In genomic region chr6:14640631-14641030, GRCh38 we compare ENCODE assay signal across 21 cellular contexts.
A peak's percentile ranks its signal among the peaks of the same experiment; 100 is the strongest.
DNase-seq lines count a peak whose midpoint lies in the region; ATAC-seq and TF ChIP-seq lines count a peak whose summit lies in the region.
"Had no signal": no experiment of that assay in that cellular context is flagged by ENCODE, and none has a peak within 500 bp of the region (broad histone marks: within the 10 kb centered on the region; RNA-seq: fewer than 3 reads in every experiment).

No MANE protein-coding gene starts in this region.

- H3K79me2 ChIP-seq in GM23338 (replicated peaks; ENCODE audit: insufficient read depth), result no peaks in the 10 kb centered on the region
- H3K79me2 ChIP-seq in Loucy (ENCODE audit: insufficient read depth, low read length), result no peaks in the 10 kb centered on the region

- peaks cover 53% of the 10 kb centered on the region for H3K4me1 ChIP-seq in GM23338 (ENCODE audit: insufficient read depth)
- peaks cover 61% of the 10 kb centered on the region for H3K4me1 ChIP-seq in Loucy (ENCODE audit: insufficient read depth, low read length, poor library complexity, severe bottlenecking)
- peaks cover 45 to 46% of the 10 kb centered on the region in 2 donors for H3K4me1 ChIP-seq in gastrocnemius medialis
- H3K4me1 ChIP-seq: prostate gland had no signal

- peak overlapping the region; percentile 53 for H3K27ac Mint-ChIP-seq in GM23338
- peak overlapping the region; percentile 15 to 44 (median 19) for H3K27ac Mint-ChIP-seq in brain
- no peak overlapping the region for H3K27ac Mint-ChIP-seq in immature natural killer cell
- H3K27ac Mint-ChIP-seq: activated CD8-positive, alpha-beta T cell treated with anti-CD3 and anti-CD28 coated beads, Interleukin-2, amount 10 ng/mL, durations not matched to agents 7 days and 5 days; CD4-positive, alpha-beta T cell; HFFc6; T-cell had no signal

- H3K4me3 ChIP-seq in GM23338, result 0 out of 2 replicates have a peak overlapping the region, but pooled peaks have one; percentile 17
- no peak overlapping the region for H3K4me3 ChIP-seq in Loucy (ENCODE audit: low read length, poor library complexity, severe bottlenecking)
- no peak overlapping the region for H3K4me3 ChIP-seq in gastrocnemius medialis
- H3K4me3 ChIP-seq: adrenal gland, prostate gland had no signal

- no peaks in the 10 kb centered on the region for H3K9me3 Mint-ChIP-seq in GM23338
- peaks cover 0 to 10% (median 0%) of the 10 kb centered on the region in 5 experiments for H3K9me3 Mint-ChIP-seq in brain
- no peaks in the 10 kb centered on the region for H3K9me3 Mint-ChIP-seq in immature natural killer cell
- H3K9me3 Mint-ChIP-seq: CD4-positive, alpha-beta T cell; HFFc6; stimulated activated naive CD8-positive, alpha-beta T cell treated with anti-CD3 and anti-CD28 coated beads, Interleukin-15, amount 100 ng/mL, for 72 hours; T-cell had no signal

- no peak overlapping the region for H3K9ac ChIP-seq in Loucy (ENCODE audit: low read depth, low read length, poor library complexity, severe bottlenecking)

- H3K4me2 ChIP-seq in GM23338, result peak overlapping the region; percentile 67
- H3K4me2 ChIP-seq in Loucy (ENCODE audit: low read depth, low read length, poor library complexity, severe bottlenecking), result no peak overlapping the region

- H3K4me1 Mint-ChIP-seq in GM23338 (peaks cover 51% of the 10 kb centered on the region), brain (peaks cover 53% of the 10 kb centered on the region), immature natural killer cell (peaks cover 28 to 33% of the 10 kb centered on the region in 2 donors)

- DNase-seq in GM23338 (ENCODE audit: low spot score), result peak; percentile 58
- no peak for DNase-seq in gastrocnemius medialis
- DNase-seq in immature natural killer cell, result no peak
- no peak for DNase-seq in dermis blood vessel endothelial cell
- DNase-seq in activated CD4-positive, alpha-beta T cell treated with anti-CD3 and anti-CD28 coated beads for 48 hours, result no peak
- DNase-seq: activated CD4-positive, CD25-positive, alpha-beta regulatory T cell treated with anti-CD3 and anti-CD28 coated beads, Interleukin-2, amount 50 U/mL, for 72 hours; activated CD8-positive, alpha-beta T cell treated with anti-CD3 and anti-CD28 coated beads, Interleukin-2, amount 10 ng/mL, durations not matched to agents 7 days and 5 days; activated naive CD4-positive, alpha-beta T cell; adrenal gland; CD4-positive, alpha-beta T cell; effector CD4-positive, alpha-beta T cell; EL; HFFc6; NCI-H1092; NCI-H1694 treated with DMSO at 0.1 percent for 48 hours; stimulated activated naive CD8-positive, alpha-beta T cell treated with anti-CD3 and anti-CD28 coated beads, Interleukin-15, amount 100 ng/mL, for 72 hours; T-cell had no signal

- peak overlapping the region; percentile 24 for H3K4me3 Mint-ChIP-seq in GM23338
- peak overlapping the region in 3 of 5 experiments; percentile 1 to 10 (median 2) for H3K4me3 Mint-ChIP-seq in brain
- no peak overlapping the region for H3K4me3 Mint-ChIP-seq in immature natural killer cell
- H3K4me3 Mint-ChIP-seq: activated CD8-positive, alpha-beta T cell treated with anti-CD3 and anti-CD28 coated beads, Interleukin-2, amount 10 ng/mL, durations not matched to agents 7 days and 5 days; CD4-positive, alpha-beta T cell; HFFc6; stimulated activated naive CD8-positive, alpha-beta T cell treated with anti-CD3 and anti-CD28 coated beads, Interleukin-15, amount 100 ng/mL, for 72 hours; T-cell had no signal

- no peaks in the 10 kb centered on the region for H3K9me3 ChIP-seq in Loucy (ENCODE audit: insufficient read depth, low read depth, low read length)
- no peaks in the 10 kb centered on the region for H3K9me3 ChIP-seq in gastrocnemius medialis
- H3K9me3 ChIP-seq: adrenal gland, prostate gland had no signal

- H3K27ac ChIP-seq in GM23338 (ENCODE audit: low read depth) (peak overlapping the region; percentile 91), gastrocnemius medialis (peak overlapping the region; percentile 83 to 94 (median 86))
- H3K27ac ChIP-seq: adrenal gland, prostate gland had no signal

- H2AFZ ChIP-seq in GM23338 (no peak overlapping the region), Loucy (ENCODE audit: low read length) (peak overlapping the region; percentile 48; the same call in 1 of the 2 replicates)

- H3K9me2 ChIP-seq in GM23338 (ENCODE audit: insufficient read depth), result no peaks in the 10 kb centered on the region
- no peaks in the 10 kb centered on the region for H3K9me2 ChIP-seq in Loucy (replicated peaks; ENCODE audit: low read depth, low read length)

- TF ChIP-seq POLR2A in gastrocnemius medialis (IDR thresholded peaks at IDR 0.05), result no peak

- intact Hi-C loops in gastrocnemius medialis (cut with DNase I; ENCODE audit: low total_unique reads), result no loop called here

- H3K36me3 Mint-ChIP-seq in GM23338 (ENCODE audit: low read depth) (no peaks in the 10 kb centered on the region), brain (no peaks in the 10 kb centered on the region), immature natural killer cell (peaks cover 0 to 4% (median 0%) of the 10 kb centered on the region in 3 donors)
- H3K36me3 Mint-ChIP-seq: T-cell had no signal

- H3K27me3 Mint-ChIP-seq in GM23338 (ENCODE audit: insufficient read depth, low read depth, poor library complexity), result peaks cover 17% of the 10 kb centered on the region
- H3K27me3 Mint-ChIP-seq in brain, result peaks cover 33% of the 10 kb centered on the region
- H3K27me3 Mint-ChIP-seq in immature natural killer cell (ENCODE audit: low read depth in 3 of 3), result peaks cover 2 to 6% (median 4%) of the 10 kb centered on the region in 3 donors
- H3K27me3 Mint-ChIP-seq: CD4-positive, alpha-beta T cell had no signal

- in situ Hi-C loops in gastrocnemius medialis (cut with MboI; ENCODE audit: low sequenced_read_pairs in 4 of 4), result no loop called here

- no peaks in the 10 kb centered on the region for H3K27me3 ChIP-seq in GM23338 (ENCODE audit: insufficient read depth)
- no peaks in the 10 kb centered on the region for H3K27me3 ChIP-seq in Loucy (ENCODE audit: insufficient read depth, low read length, poor library complexity, severe bottlenecking)
- no peaks in the 10 kb centered on the region for H3K27me3 ChIP-seq in gastrocnemius medialis
- H3K27me3 ChIP-seq: adrenal gland had no signal

- peak; percentile 38 for ATAC-seq in GM23338
- no peak for ATAC-seq in gastrocnemius medialis
- no peak for ATAC-seq in HG03457 (IDR thresholded peaks at IDR 0.05; ENCODE audit: unreplicated experiment)
- ATAC-seq: activated CD8-positive, alpha-beta T cell treated with anti-CD3 and anti-CD28 coated beads, Interleukin-2, amount 10 ng/mL, durations not matched to agents 7 days and 5 days; stimulated activated naive CD8-positive, alpha-beta T cell treated with anti-CD3 and anti-CD28 coated beads, Interleukin-15, amount 100 ng/mL, for 72 hours; T-cell had no signal

- H4K20me1 ChIP-seq in GM23338 (replicated peaks; ENCODE audit: insufficient read depth), result no peaks in the 10 kb centered on the region
- no peaks in the 10 kb centered on the region for H4K20me1 ChIP-seq in Loucy (ENCODE audit: insufficient read depth, low read length, poor library complexity, severe bottlenecking)

- H3K36me3 ChIP-seq in GM23338 (ENCODE audit: insufficient read depth), result no peaks in the 10 kb centered on the region
- H3K36me3 ChIP-seq in Loucy (ENCODE audit: insufficient read depth, low read length), result no peaks in the 10 kb centered on the region
- H3K36me3 ChIP-seq in gastrocnemius medialis, result no peaks in the 10 kb centered on the region
- H3K36me3 ChIP-seq: adrenal gland, prostate gland had no signal

- H3F3A ChIP-seq in GM23338 (replicated peaks; ENCODE audit: low read depth), result peaks cover 10% of the 10 kb centered on the region; the same call in 1 of the 2 replicates
- no peaks in the 10 kb centered on the region for H3F3A ChIP-seq in Loucy (ENCODE audit: low read depth)

- TF ChIP-seq CTCF in GM23338 (conservative IDR thresholded peaks at IDR 0.05; ENCODE audit: low read depth in 2 of 2) (no peak), Loucy (conservative IDR thresholded peaks at IDR 0.05; ENCODE audit: low read length) (no peak), brain (conservative IDR thresholded peaks at IDR 0.05) (no peak), gastrocnemius medialis (IDR thresholded peaks at IDR 0.05 in 4 of 5, conservative IDR thresholded peaks at IDR 0.05 in 1 of 5) (no peak)

TF ChIP-seq in GM23338, 12 proteins besides CTCF, POLR2A, EP300 and RAD21 (continues in another document):
- TF ChIP-seq EZH2phosphoT487 (IDR thresholded peaks at IDR 0.05; ENCODE audit: unreplicated experiment) (no peak), POLR2AphosphoS5 (IDR thresholded peaks at IDR 0.05; ENCODE audit: low read depth) (no peak), NANOG (IDR thresholded peaks at IDR 0.05; ENCODE audit: borderline replicate concordance) (0 out of 2 replicates have a peak, but pooled peaks have one; percentile 13)

Comparison
In these comparisons a context has a peak if more than half of its experiments do, and no peak if none do; other contexts are left out.
1. H3K27ac Mint-ChIP-seq: peak in GM23338 (single experiment) and brain (5 of 5); none in immature natural killer cell (0 of 6).
2. H3K4me3 Mint-ChIP-seq: peak in GM23338 (single experiment) and brain (3 of 5); none in immature natural killer cell (0 of 5).